In genomic region chr9:6689893-6690634, GRCh38 we compare ENCODE assay signal across 20 cellular contexts. TPM values are rescaled to one million over a fixed set of nuclear protein-coding genes. Genes with fewer than 3 reads are reported as not detected.
A peak's percentile ranks its signal among the peaks of the same experiment; 100 is the strongest.
DNase-seq lines count a peak whose midpoint lies in the region; ATAC-seq, FAIRE-seq and TF ChIP-seq lines count a peak whose summit lies in the region.
"Had no signal": no experiment of that assay in that cellular context is flagged by ENCODE, and none has a peak within 500 bp of the region (broad histone marks: within the 10 kb centered on the region; RNA-seq: fewer than 3 reads in every experiment).

No MANE protein-coding gene starts in this region.

- no peak overlapping the region for H2AFZ ChIP-seq in Loucy (ENCODE audit: low read length)

- peak overlapping the region; percentile 38 for H3K27ac ChIP-seq in layer of hippocampus (ENCODE audit: low read depth, low read length)
- H3K27ac ChIP-seq: psoas muscle had no signal

- peaks cover 10% of the 10 kb centered on the region for H3K4me1 ChIP-seq in Loucy (ENCODE audit: insufficient read depth, low read length, poor library complexity, severe bottlenecking)

- no peak overlapping the region for H3K9ac ChIP-seq in Loucy (ENCODE audit: low read depth, low read length, poor library complexity, severe bottlenecking)

- no peaks in the 10 kb centered on the region for H3K79me2 ChIP-seq in Loucy (ENCODE audit: insufficient read depth, low read length)

- no peaks in the 10 kb centered on the region for H3K27me3 ChIP-seq in Loucy (ENCODE audit: insufficient read depth, low read length, poor library complexity, severe bottlenecking)
- H3K27me3 ChIP-seq in layer of hippocampus (ENCODE audit: control insufficient read depth, insufficient read depth, low read length): no peaks in the 10 kb centered on the region
- H3K27me3 ChIP-seq: MG63 had no signal

- no peaks in the 10 kb centered on the region for H3K9me3 ChIP-seq in Loucy (ENCODE audit: insufficient read depth, low read depth, low read length)
- H3K9me3 ChIP-seq: MG63, psoas muscle had no signal

- ATAC-seq in GM21619 (IDR thresholded peaks at IDR 0.05; ENCODE audit: unreplicated experiment) (peak; percentile 48), GM18498 (IDR thresholded peaks at IDR 0.05; ENCODE audit: unreplicated experiment) (no peak)
- ATAC-seq: psoas muscle had no signal

- no peaks in the 10 kb centered on the region for H3K9me2 ChIP-seq in Loucy (replicated peaks; ENCODE audit: low read depth, low read length)

- TF ChIP-seq CTCF in GM10266 (IDR thresholded peaks at IDR 0.05; ENCODE audit: control insufficient read depth, insufficient read depth, low read depth, missing control alignments): no peak
- no peak for TF ChIP-seq CTCF in Loucy (conservative IDR thresholded peaks at IDR 0.05; ENCODE audit: low read length)

- H3F3A ChIP-seq in Loucy (ENCODE audit: low read depth): no peaks in the 10 kb centered on the region

- DNase-seq in GM10266 (ENCODE audit: extremely low spot score) (peak; percentile 31), glomerular visceral epithelial cell (ENCODE audit: extremely low spot score) (no peak), HTR-8/SVneo (ENCODE audit: insufficient read length, low spot score) (no peak), occipital lobe (lab: John Stamatoyannopoulos, UW) (no peak)
- DNase-seq: activated CD8-positive, alpha-beta memory T cell treated with anti-CD3 and anti-CD28 coated beads for 24 hours; AML-193; dermis blood vessel endothelial cell; foreskin fibroblast; kidney glomerular epithelial cell; MG63; NCI-H2029 treated with DMSO at 0.1 percent for 48 hours; psoas muscle; Right ventricle myocardium superior; stimulated activated CD4-positive, alpha-beta T cell treated with anti-CD3 and anti-CD28 coated beads, Interleukin-4, amount 100 ng/mL, for 4 hours had no signal

- no peak for FAIRE-seq in HTR-8/SVneo (lab: Jason Lieb, UNC)
- FAIRE-seq: G401.6 had no signal

- no peak overlapping the region for H3K4me3 ChIP-seq in Loucy (ENCODE audit: low read length, poor library complexity, severe bottlenecking)
- H3K4me3 ChIP-seq: MG63, psoas muscle, smooth muscle cell had no signal

- H4K20me1 ChIP-seq in Loucy (ENCODE audit: insufficient read depth, low read length, poor library complexity, severe bottlenecking): no peaks in the 10 kb centered on the region

- H3K36me3 ChIP-seq in Loucy (ENCODE audit: insufficient read depth, low read length): no peaks in the 10 kb centered on the region
- H3K36me3 ChIP-seq: MG63 had no signal

- H3K4me2 ChIP-seq in Loucy (ENCODE audit: low read depth, low read length, poor library complexity, severe bottlenecking): peak overlapping the region; percentile 27
- H3K4me2 ChIP-seq: smooth muscle cell had no signal

RNA-seq across cellular contexts. Expression of gene GLDC, which starts 44.5 kb away (rescaled TPM):
- 10.0 TPM for total RNA-seq in occipital lobe
- total RNA-seq: Right ventricle myocardium superior had no signal
